ENCODE assay signal across 1 cellular context in the genomic region with DNA sequence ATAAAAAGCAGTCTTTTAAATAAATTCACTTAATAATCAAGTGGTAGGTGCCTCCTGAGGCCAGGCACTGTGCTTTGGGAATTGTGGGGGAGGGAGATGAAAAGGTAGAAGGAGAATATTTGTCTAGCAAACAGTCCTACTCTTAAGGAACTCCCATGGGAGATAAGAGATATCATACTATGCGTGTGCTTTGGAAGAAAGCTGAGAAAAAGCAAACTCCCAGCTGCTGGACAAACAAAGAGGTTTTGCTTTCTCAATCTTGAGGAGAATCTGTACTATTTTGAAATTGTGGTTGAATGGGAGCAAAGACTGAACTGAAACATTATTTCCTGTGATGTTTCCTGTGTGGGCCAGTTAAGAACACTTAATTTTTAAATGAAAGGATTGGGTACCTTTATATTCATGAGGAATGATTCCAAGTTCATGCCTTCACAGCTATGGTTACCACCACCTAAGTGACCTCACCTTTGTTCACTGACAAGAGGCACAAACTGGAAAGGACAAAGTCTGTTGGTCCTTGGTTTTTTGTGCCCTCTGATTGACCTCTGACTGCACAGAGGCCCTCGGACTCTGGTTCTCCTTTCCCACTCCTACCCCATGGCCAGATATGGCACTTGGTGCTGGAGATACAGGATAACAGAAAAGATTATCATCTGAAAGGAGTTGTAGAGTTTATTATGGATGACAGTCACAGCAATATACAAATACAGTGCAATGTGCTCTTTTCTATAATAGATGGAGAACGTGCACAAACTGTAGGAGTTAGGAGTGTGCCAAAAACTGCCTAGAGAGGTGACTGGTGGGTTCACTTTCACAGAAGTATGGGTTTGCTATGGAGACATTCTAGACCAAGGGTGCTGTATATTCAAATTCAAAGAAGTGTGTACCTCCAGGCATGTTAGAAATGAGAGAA.
TF ChIP-seq lines count a peak whose summit lies in the region.

No MANE protein-coding gene starts in this region.

TF ChIP-seq in GM23338, 12 proteins besides CTCF, POLR2A, EP300 and RAD21 (continued from another document):
- no peak for TF ChIP-seq NANOG (IDR thresholded peaks at IDR 0.05; ENCODE audit: borderline replicate concordance)
- TF ChIP-seq ETS1 (IDR thresholded peaks at IDR 0.05): no peak
- TF ChIP-seq STAT1 (IDR thresholded peaks at IDR 0.05; ENCODE audit: unreplicated experiment): no peak
- no peak for TF ChIP-seq POLR2AphosphoS5 (IDR thresholded peaks at IDR 0.05; ENCODE audit: low read depth)
- no peak for TF ChIP-seq JUNB (IDR thresholded peaks at IDR 0.05; ENCODE audit: unreplicated experiment)
TF ChIP-seq in GM23338: peak in this region for 0.
